ENCODE assay signal across 22 cellular contexts in genomic region chr19:1763648-1764292, GRCh38. TPM values are rescaled to one million over a fixed set of nuclear protein-coding genes. Genes with fewer than 3 reads are reported as not detected.
DNase-seq lines count a peak whose midpoint lies in the region; ATAC-seq and TF ChIP-seq lines count a peak whose summit lies in the region.
"Had no signal": no experiment of that assay in that cellular context is flagged by ENCODE, and none has a peak within 500 bp of the region (broad histone marks: within the 10 kb centered on the region; RNA-seq: fewer than 3 reads in every experiment).

No MANE protein-coding gene starts in this region.

- peak overlapping the region; percentile 83 for H3K27ac Mint-ChIP-seq in activated naive CD4-positive, alpha-beta T cell treated with anti-CD3 and anti-CD28 coated beads, Interleukin-2, amount 10 ng/mL, durations not matched to agents 7 days and 5 days
- peak overlapping the region; percentile 29 for H3K27ac Mint-ChIP-seq in activated T-helper 1 cell treated with anti-CD3 and anti-CD28 coated beads, Interleukin-12 subunit alpha, Interleukin-12 subunit beta, Interleukin-2, Interleukin-4 antibody, amounts not matched to agents 30 ng/mL and 10 ng/mL and 1 ng/mL, durations not matched to agents 14 hours and 24 hours and 36 hours
- peak overlapping the region; percentile 59 for H3K27ac Mint-ChIP-seq in glutamatergic neuron (ENCODE audit: unreplicated experiment)
- H3K27ac Mint-ChIP-seq in CD8-positive, alpha-beta memory T cell, result peak overlapping the region in 1 of 8 donors; percentile 10
- H3K27ac Mint-ChIP-seq: HFFc6 had no signal

- no peaks in the 10 kb centered on the region for H3K9me3 ChIP-seq in CD8-positive, alpha-beta memory T cell (ENCODE audit: low read length)
- H3K9me3 ChIP-seq: Caco-2, SK-N-SH had no signal

- ATAC-seq in HG03378 (IDR thresholded peaks at IDR 0.05; ENCODE audit: unreplicated experiment), result no peak
- ATAC-seq: PC-3 had no signal

- CTCF ChIA-PET in activated naive CD4-positive, alpha-beta T cell treated with anti-CD3 and anti-CD28 coated beads, Interleukin-2, amount 10 ng/mL, durations not matched to agents 7 days and 5 days (lab: Charles Lee), result no interaction called here
- CTCF ChIA-PET in CD8-positive, alpha-beta memory T cell (lab: Charles Lee), result interaction anchor here (1.1 kb wide), 1 partner anchor 217 kb away, joined by 4 read pairs; no protein-coding TSS in a partner anchor

- H3K36me3 ChIP-seq in CD8-positive, alpha-beta memory T cell (ENCODE audit: insufficient read depth, low read length), result no peaks in the 10 kb centered on the region

- peaks cover 56% of the 10 kb centered on the region for H3K27me3 ChIP-seq in CD8-positive, alpha-beta memory T cell (ENCODE audit: insufficient read depth, low read length, poor library complexity, severe bottlenecking)

- peaks cover 100% of the 10 kb centered on the region for H3K27me3 Mint-ChIP-seq in activated naive CD4-positive, alpha-beta T cell treated with anti-CD3 and anti-CD28 coated beads, Interleukin-2, amount 10 ng/mL, durations not matched to agents 7 days and 5 days
- H3K27me3 Mint-ChIP-seq in activated T-helper 1 cell treated with anti-CD3 and anti-CD28 coated beads, Interleukin-12 subunit alpha, Interleukin-12 subunit beta, Interleukin-2, Interleukin-4 antibody, amounts not matched to agents 30 ng/mL and 10 ng/mL and 1 ng/mL, durations not matched to agents 14 hours and 24 hours and 36 hours (ENCODE audit: insufficient read depth), result peaks cover 76% of the 10 kb centered on the region
- H3K27me3 Mint-ChIP-seq in glutamatergic neuron (ENCODE audit: unreplicated experiment), result peaks cover 40% of the 10 kb centered on the region
- peaks cover 54 to 71% of the 10 kb centered on the region in 2 donors for H3K27me3 Mint-ChIP-seq in CD8-positive, alpha-beta memory T cell

- no peak for DNase-seq in activated naive CD4-positive, alpha-beta T cell treated with anti-CD3 and anti-CD28 coated beads, Interleukin-2, amount 10 ng/mL, durations not matched to agents 7 days and 5 days
- no peak for DNase-seq in activated naive CD4-positive, alpha-beta T cell treated with Interleukin-2 at 50 U/mL for 16 hours
- no peak for DNase-seq in activated T-helper 1 cell treated with anti-CD3 and anti-CD28 coated beads, Interleukin-12 subunit alpha, Interleukin-12 subunit beta, Interleukin-2, Interleukin-4 antibody, amounts not matched to agents 30 ng/mL and 10 ng/mL and 1 ng/mL, durations not matched to agents 14 hours and 24 hours and 36 hours (ENCODE audit: low spot score)
- DNase-seq in glutamatergic neuron (no peak), A172 (ENCODE audit: low spot score) (no peak), HuH-7 (ENCODE audit: low spot score) (no peak)
- no peak for DNase-seq in CD8-positive, alpha-beta memory T cell
- DNase-seq: C1 segment of cervical spinal cord; Caco-2; GOT3; HFFc6; Karpas-422; NCI-H1694; NCI-H2029 treated with DMSO at 0.1 percent for 48 hours; NCI-H446 treated with DMSO at 0.1 percent for 48 hours; NCI-H526; NK-92 treated with Interleukin-12 subunit alpha and Interleukin-12 subunit beta, amount 100 ng/mL, for 24 hours; PC-3; SW 1271 had no signal

- no peak overlapping the region for H3K4me3 ChIP-seq in CD8-positive, alpha-beta memory T cell (ENCODE audit: low read length)

- H3K9me3 Mint-ChIP-seq in activated naive CD4-positive, alpha-beta T cell treated with anti-CD3 and anti-CD28 coated beads, Interleukin-2, amount 10 ng/mL, durations not matched to agents 7 days and 5 days, result no peaks in the 10 kb centered on the region
- H3K9me3 Mint-ChIP-seq in activated T-helper 1 cell treated with anti-CD3 and anti-CD28 coated beads, Interleukin-12 subunit alpha, Interleukin-12 subunit beta, Interleukin-2, Interleukin-4 antibody, amounts not matched to agents 30 ng/mL and 10 ng/mL and 1 ng/mL, durations not matched to agents 14 hours and 24 hours and 36 hours, result no peaks in the 10 kb centered on the region
- H3K9me3 Mint-ChIP-seq in glutamatergic neuron (ENCODE audit: unreplicated experiment), result peaks cover 7% of the 10 kb centered on the region
- H3K9me3 Mint-ChIP-seq in CD8-positive, alpha-beta memory T cell, result no peaks in the 10 kb centered on the region
- H3K9me3 Mint-ChIP-seq: HFFc6 had no signal

- intact Hi-C loops in activated T-helper 1 cell treated with anti-CD3 and anti-CD28 coated beads, Interleukin-12 subunit alpha, Interleukin-12 subunit beta, Interleukin-2, Interleukin-4 antibody, amounts not matched to agents 30 ng/mL and 10 ng/mL and 1 ng/mL, durations not matched to agents 14 hours and 24 hours and 36 hours (cut with micrococcal nuclease), result loop anchor here (5.0 kb wide), 1 partner anchor 296 kb away; no protein-coding TSS in a partner anchor

- peaks cover 8% of the 10 kb centered on the region for H3K4me1 ChIP-seq in CD8-positive, alpha-beta memory T cell (ENCODE audit: insufficient read depth, low read length)
- H3K4me1 ChIP-seq: Caco-2 had no signal

- no peaks in the 10 kb centered on the region for H3K36me3 Mint-ChIP-seq in activated naive CD4-positive, alpha-beta T cell treated with anti-CD3 and anti-CD28 coated beads, Interleukin-2, amount 10 ng/mL, durations not matched to agents 7 days and 5 days
- H3K36me3 Mint-ChIP-seq in activated T-helper 1 cell treated with anti-CD3 and anti-CD28 coated beads, Interleukin-12 subunit alpha, Interleukin-12 subunit beta, Interleukin-2, Interleukin-4 antibody, amounts not matched to agents 30 ng/mL and 10 ng/mL and 1 ng/mL, durations not matched to agents 14 hours and 24 hours and 36 hours (ENCODE audit: low read depth), result no peaks in the 10 kb centered on the region
- no peaks in the 10 kb centered on the region for H3K36me3 Mint-ChIP-seq in glutamatergic neuron (ENCODE audit: unreplicated experiment)
- H3K36me3 Mint-ChIP-seq in CD8-positive, alpha-beta memory T cell, result no peaks in the 10 kb centered on the region
- H3K36me3 Mint-ChIP-seq: CD4-positive, alpha-beta memory T cell had no signal

- H3K4me3 Mint-ChIP-seq in activated naive CD4-positive, alpha-beta T cell treated with anti-CD3 and anti-CD28 coated beads, Interleukin-2, amount 10 ng/mL, durations not matched to agents 7 days and 5 days, result no peak overlapping the region
- H3K4me3 Mint-ChIP-seq in activated T-helper 1 cell treated with anti-CD3 and anti-CD28 coated beads, Interleukin-12 subunit alpha, Interleukin-12 subunit beta, Interleukin-2, Interleukin-4 antibody, amounts not matched to agents 30 ng/mL and 10 ng/mL and 1 ng/mL, durations not matched to agents 14 hours and 24 hours and 36 hours, result no peak overlapping the region
- H3K4me3 Mint-ChIP-seq in glutamatergic neuron (ENCODE audit: unreplicated experiment), result peak overlapping the region; percentile 74
- H3K4me3 Mint-ChIP-seq in CD8-positive, alpha-beta memory T cell, result no peak overlapping the region
- H3K4me3 Mint-ChIP-seq: CD4-positive, alpha-beta memory T cell; HFFc6 had no signal

- no peak overlapping the region for H3K27ac ChIP-seq in CD8-positive, alpha-beta memory T cell (ENCODE audit: low read depth, low read length)

- no peak for TF ChIP-seq CTCF in glutamatergic neuron (IDR thresholded peaks at IDR 0.05; ENCODE audit: partially characterized antibody, unreplicated experiment)

- POLR2A ChIA-PET in CD8-positive, alpha-beta memory T cell (lab: Charles Lee), result interaction anchor here (0.6 kb wide), 1 partner anchor 292 kb away, joined by 4 read pairs; no protein-coding TSS in a partner anchor

- peaks cover 2% of the 10 kb centered on the region for H3K4me1 Mint-ChIP-seq in activated naive CD4-positive, alpha-beta T cell treated with anti-CD3 and anti-CD28 coated beads, Interleukin-2, amount 10 ng/mL, durations not matched to agents 7 days and 5 days
- no peaks in the 10 kb centered on the region for H3K4me1 Mint-ChIP-seq in activated T-helper 1 cell treated with anti-CD3 and anti-CD28 coated beads, Interleukin-12 subunit alpha, Interleukin-12 subunit beta, Interleukin-2, Interleukin-4 antibody, amounts not matched to agents 30 ng/mL and 10 ng/mL and 1 ng/mL, durations not matched to agents 14 hours and 24 hours and 36 hours (ENCODE audit: low read depth)
- H3K4me1 Mint-ChIP-seq in glutamatergic neuron (ENCODE audit: low read depth, unreplicated experiment), result peaks cover 15% of the 10 kb centered on the region
- H3K4me1 Mint-ChIP-seq in CD8-positive, alpha-beta memory T cell, result no peaks in the 10 kb centered on the region

RNA-seq across cellular contexts. Expression of gene ONECUT3, which starts 10.5 kb away (rescaled TPM):
- not detected in 2 replicates for total RNA-seq in activated T-helper 1 cell treated with anti-CD3 and anti-CD28 coated beads, Interleukin-12 subunit alpha, Interleukin-12 subunit beta, Interleukin-2, Interleukin-4 antibody, amounts not matched to agents 30 ng/mL and 10 ng/mL and 1 ng/mL, durations not matched to agents 14 hours and 24 hours and 36 hours
- total RNA-seq in glutamatergic neuron (ENCODE audit: unreplicated experiment), result 15.4 TPM
- not detected in 2 replicates for total RNA-seq in A172 (2014; rRNA removed; shearing (Covaris generic))
- not detected for total RNA-seq in CD8-positive, alpha-beta memory T cell
- not detected for polyA plus RNA-seq in CD8-positive, alpha-beta memory T cell
- total RNA-seq: Caco-2; CD4-positive, alpha-beta memory T cell; HFFc6 had no signal
- polyA plus RNA-seq: CD4-positive, alpha-beta memory T cell; SK-N-SH had no signal

RNA-seq across cellular contexts. Expression of gene ATP8B3, which starts 48.3 kb away (rescaled TPM):
- total RNA-seq in activated T-helper 1 cell treated with anti-CD3 and anti-CD28 coated beads, Interleukin-12 subunit alpha, Interleukin-12 subunit beta, Interleukin-2, Interleukin-4 antibody, amounts not matched to agents 30 ng/mL and 10 ng/mL and 1 ng/mL, durations not matched to agents 14 hours and 24 hours and 36 hours, result 4.1 and 5.0 TPM in 2 replicates
- 2.5 TPM for total RNA-seq in glutamatergic neuron (ENCODE audit: unreplicated experiment)
- total RNA-seq in A172 (2014; rRNA removed; shearing (Covaris generic)), result 8.6 and 12.4 TPM in 2 replicates
- total RNA-seq in CD8-positive, alpha-beta memory T cell, result 1 to 10 TPM in 1 of 2 experiments, under 1 TPM in 1; 0.97 to 1.6 TPM
- 2.4 TPM for polyA plus RNA-seq in CD8-positive, alpha-beta memory T cell

Comparison
In these comparisons a context has a peak if more than half of its experiments do, and no peak if none do; other contexts are left out.
1. RNA of gene ONECUT3, which starts 10.5 kb away (total RNA-seq): 15.4 TPM in glutamatergic neuron (single experiment); not detected in activated T-helper 1 cell treated with anti-CD3 and anti-CD28 coated beads, Interleukin-12 subunit alpha, Interleukin-12 subunit beta, Interleukin-2, Interleukin-4 antibody, amounts not matched to agents 30 ng/mL and 10 ng/mL and 1 ng/mL, durations not matched to agents 14 hours and 24 hours and 36 hours, not detected in A172 and not detected in CD8-positive, alpha-beta memory T cell; every median in the first group is over 10 times any median in the second.